In genomic region chr11:116518141-116518540, GRCh38 we compare ENCODE assay signal across 7 cellular contexts.
"Had no signal": no experiment of that assay in that cellular context is flagged by ENCODE, and none has a peak within 500 bp of the region (broad histone marks: within the 10 kb centered on the region; RNA-seq: fewer than 3 reads in every experiment).

No MANE protein-coding gene starts in this region.

- H2AFZ ChIP-seq: GM23338 had no signal

- DNase-seq: H7, HCEC 1CT, IMR-90 had no signal

- H3K27ac Mint-ChIP-seq: GM23338 had no signal

- H3K4me3 Mint-ChIP-seq: GM23338 had no signal

- H3K9me3 Mint-ChIP-seq: GM23338 had no signal

- H3K4me3 ChIP-seq: GM23338, K562 had no signal

- FAIRE-seq: H1, HTR-8/SVneo, K562 had no signal

- H3K4me2 ChIP-seq: GM23338 had no signal

- ATAC-seq: GM23338, K562 had no signal
